ENCODE assay signal across 10 cellular contexts in the genomic region with DNA sequence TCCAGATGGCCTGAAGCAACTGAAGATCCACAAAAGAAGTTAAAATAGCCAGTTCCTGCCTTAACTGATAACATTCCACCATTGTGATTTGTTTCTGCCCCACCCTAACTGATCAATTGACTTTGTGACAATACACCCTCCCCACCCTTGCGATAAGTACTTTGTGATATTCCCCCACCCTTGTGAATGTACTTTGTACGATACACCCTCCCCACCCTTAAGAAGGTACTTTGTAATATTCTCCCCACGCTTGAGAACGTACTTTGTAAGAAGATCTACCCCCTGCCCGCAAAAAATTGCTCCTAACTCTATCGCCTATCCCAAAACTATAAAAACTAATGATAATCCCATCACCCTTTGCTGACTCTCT. TPM values are rescaled to one million over a fixed set of nuclear protein-coding genes. Genes with fewer than 3 reads are reported as not detected.
DNase-seq lines count a peak whose midpoint lies in the region; ATAC-seq, FAIRE-seq and TF ChIP-seq lines count a peak whose summit lies in the region.
"Not testable (repeated sequence)": the region's sequence is repeated elsewhere in the genome, so short reads cannot be mapped to it uniquely, and the experiment has no call there.
"Had no signal": no experiment of that assay in that cellular context is flagged by ENCODE, and none has a peak within 500 bp of the region (broad histone marks: within the 10 kb centered on the region; RNA-seq: fewer than 3 reads in every experiment).

No MANE protein-coding gene starts in this region.

- DNase-seq in T-cell; activated T-cell treated with anti-CD3 and anti-CD28 coated beads, Interleukin-2, amount 50 U/mL, for 24 hours; K562 (ENCODE audit: extremely low read depth in 1 of 4, low spot score in 3 of 4); memory B cell (ENCODE audit: low spot score in 2 of 2); spleen: not testable (repeated sequence)

- not testable (repeated sequence) for H3K9me1 ChIP-seq in K562 (ENCODE audit: control insufficient read depth, insufficient read depth, low read length)

- POLR2A ChIA-PET in T-cell (lab: Charles Lee) = interaction anchor here in 1 of 2 donors (0.6 kb wide), 1 partner anchor 65 kb away, joined by 3 read pairs; no protein-coding TSS in a partner anchor
- POLR2A ChIA-PET in K562 (lab: Yijun Ruan, JAX) = not testable (repeated sequence)

- peak overlapping the region; percentile 30; the same call in 1 of the 2 replicates for H3K4me3 ChIP-seq in BLaER1
- peak overlapping the region; percentile 49 for H3K4me3 ChIP-seq in DOHH2 (ENCODE audit: low read length)
- H3K4me3 ChIP-seq in K562, spleen: not testable (repeated sequence)

- not testable (repeated sequence) for H3K36me3 Mint-ChIP-seq in T-cell; activated T-cell treated with anti-CD3 and anti-CD28 coated beads, Interleukin-2, amount 50 U/mL, for 24 hours (ENCODE audit: low read depth); memory B cell

- intact Hi-C loops in K562 (cut with micrococcal nuclease); spleen (cut with DNase I; ENCODE audit: low total_unique reads): not testable (repeated sequence)

- not testable (repeated sequence) for H3K27me3 ChIP-seq in BLaER1; DOHH2 (ENCODE audit: control insufficient read depth, low read length); K562 (ENCODE audit: control insufficient read depth in 2 of 2, insufficient read depth in 2 of 2, low read length in 2 of 2); spleen (replicated peaks in 1 of 7)

- H3K36me3 ChIP-seq in BLaER1 = peaks cover 13% of the 10 kb centered on the region
- H3K36me3 ChIP-seq in DOHH2 (ENCODE audit: control insufficient read depth, low read length); K562 (ENCODE audit: control insufficient read depth, insufficient read depth, low read length); spleen: not testable (repeated sequence)

- TF ChIP-seq CTCF in DOHH2 (IDR thresholded peaks at IDR 0.05; ENCODE audit: low read depth, low read length, poor library complexity, severe bottlenecking); K562 (IDR thresholded peaks at IDR 0.05 in 2 of 3, conservative IDR thresholded peaks at IDR 0.05 in 1 of 3; ENCODE audit: insufficient read depth in 2 of 3, low read depth in 1 of 3, low read length in 3 of 3); spleen (IDR thresholded peaks at IDR 0.05 in 8 of 11, conservative IDR thresholded peaks at IDR 0.05 in 3 of 11): not testable (repeated sequence)

- H3K4me1 ChIP-seq in BLaER1 = peaks cover 95% of the 10 kb centered on the region
- H3K4me1 ChIP-seq in DOHH2 (ENCODE audit: control insufficient read depth, low read length) = peaks cover 65% of the 10 kb centered on the region
- not testable (repeated sequence) for H3K4me1 ChIP-seq in K562 (replicated peaks in 1 of 2; ENCODE audit: control insufficient read depth in 2 of 2, insufficient read depth in 2 of 2, low read length in 2 of 2)
- H3K4me1 ChIP-seq in spleen = peaks cover 28 to 83% (median 70%) of the 10 kb centered on the region in 6 donors

- in situ Hi-C loops in K562 (cut with MboI) = not testable (repeated sequence)

- 81% methylated on average over 6 of the region's 6 CpGs for WGBS in K562 (ENCODE audit: insufficient coverage, low coverage, missing lambda C conversion rate)
- 81 to 100% (median 98%) methylated on average over 6 of the region's 6 CpGs for WGBS in spleen, 5 donors

- H4K20me1 ChIP-seq in BLaER1; DOHH2 (ENCODE audit: control insufficient read depth, insufficient read depth, low read depth, low read length); K562 (replicated peaks; ENCODE audit: control insufficient read depth, insufficient read depth, low read length): not testable (repeated sequence)

- not testable (repeated sequence) for TF ChIP-seq RAD21 in K562 (CRISPR knock-in tag; conservative IDR thresholded peaks at IDR 0.05 in 1 of 2, IDR thresholded peaks at IDR 0.05 in 1 of 2)

- not testable (repeated sequence) for TF ChIP-seq POLR2A in K562 (conservative IDR thresholded peaks at IDR 0.05); spleen (IDR thresholded peaks at IDR 0.05)

- H3K4me1 Mint-ChIP-seq in T-cell = peaks cover 50 to 69% (median 56%) of the 10 kb centered on the region in 3 donors
- peaks cover 63% of the 10 kb centered on the region for H3K4me1 Mint-ChIP-seq in activated T-cell treated with anti-CD3 and anti-CD28 coated beads, Interleukin-2, amount 50 U/mL, for 24 hours (ENCODE audit: low read depth)
- H3K4me1 Mint-ChIP-seq in memory B cell = peaks cover 60% of the 10 kb centered on the region

- H3K4me2 ChIP-seq in BLaER1 (peak overlapping the region; percentile 90), DOHH2 (ENCODE audit: low read length) (peak overlapping the region; percentile 75)
- H3K4me2 ChIP-seq in K562 (ENCODE audit: insufficient read depth, low read length) = not testable (repeated sequence)

- peaks cover 12% of the 10 kb centered on the region for H3K9me3 ChIP-seq in BLaER1
- H3K9me3 ChIP-seq in DOHH2 (ENCODE audit: control insufficient read depth, insufficient read depth, low read length); K562 (replicated peaks; ENCODE audit: control insufficient read depth, insufficient read depth, low read depth, low read length); spleen: not testable (repeated sequence)

- H2AFZ ChIP-seq in K562 (ENCODE audit: low read depth, low read length) = not testable (repeated sequence)

- ATAC-seq in T-cell (replicated peaks in 1 of 4); K562; memory B cell (ENCODE audit: low read depth): not testable (repeated sequence)

- not testable (repeated sequence) for H3K4me3 Mint-ChIP-seq in T-cell; activated T-cell treated with anti-CD3 and anti-CD28 coated beads, Interleukin-2, amount 50 U/mL, for 24 hours
- H3K4me3 Mint-ChIP-seq in memory B cell = peak overlapping the region; percentile 15

- not testable (repeated sequence) for BruUV-seq in K562 (replicated peaks; lab: Mats Ljungman, UMichigan)

- H3K9me2 ChIP-seq in DOHH2 (replicated peaks; ENCODE audit: control insufficient read depth, low read length) = not testable (repeated sequence)

- CTCF ChIA-PET in T-cell (lab: Charles Lee) = interaction anchor here in 1 of 2 donors (1.0 kb wide), 1 partner anchor 25 kb away, joined by 3 read pairs; no protein-coding TSS in a partner anchor
- CTCF ChIA-PET in K562 (lab: Yijun Ruan, JAX; ENCODE audit: low intra/inter-chr PET ratio) = not testable (repeated sequence)

- H3K27ac ChIP-seq in BLaER1 (peak overlapping the region; percentile 97), DOHH2 (ENCODE audit: low read depth, low read length) (peak overlapping the region; percentile 86), spleen (peak overlapping the region; percentile 30 to 95 (median 76))
- not testable (repeated sequence) for H3K27ac ChIP-seq in K562 (ENCODE audit: extremely low read depth, low read depth, low read length)

- not testable (repeated sequence) for TF ChIP-seq EP300 in K562 (IDR thresholded peaks at IDR 0.05; ENCODE audit: low read length)

- H3K27ac Mint-ChIP-seq in T-cell = peak overlapping the region; percentile 41 to 82
- peak overlapping the region; percentile 18 for H3K27ac Mint-ChIP-seq in activated T-cell treated with anti-CD3 and anti-CD28 coated beads, Interleukin-2, amount 50 U/mL, for 24 hours
- peak overlapping the region; percentile 89 for H3K27ac Mint-ChIP-seq in memory B cell

- FAIRE-seq in K562 (lab: Jason Lieb, UNC) = not testable (repeated sequence)

- not testable (repeated sequence) for H3K27me3 Mint-ChIP-seq in T-cell; activated T-cell treated with anti-CD3 and anti-CD28 coated beads, Interleukin-2, amount 50 U/mL, for 24 hours; memory B cell

- H3K79me2 ChIP-seq in DOHH2 (ENCODE audit: control insufficient read depth, low read length); K562 (ENCODE audit: control insufficient read depth, insufficient read depth, low read length): not testable (repeated sequence)

- peaks cover 22% of the 10 kb centered on the region for H3F3A ChIP-seq in DOHH2 (ENCODE audit: control insufficient read depth, insufficient read depth)

- peak overlapping the region; percentile 82 for H3K9ac ChIP-seq in BLaER1
- not testable (repeated sequence) for H3K9ac ChIP-seq in K562 (ENCODE audit: insufficient read depth in 1 of 2, low read depth in 2 of 2, low read length in 2 of 2)

- H3K9me3 Mint-ChIP-seq in T-cell; activated T-cell treated with anti-CD3 and anti-CD28 coated beads, Interleukin-2, amount 50 U/mL, for 24 hours; memory B cell: not testable (repeated sequence)

RNA-seq across cellular contexts. Expression of a gene that starts 13.9 kb away (rescaled TPM):
- total RNA-seq in T-cell = 10 to 100 TPM; 34.9 to 57.1 (median 51.9) TPM
- not detected in 2 replicates for total RNA-seq in K562 (2011; cell fraction: chromatin; rRNA removed; ENCODE audit: low replicate concordance)
- total RNA-seq in K562 (2011; cell fraction: nucleolus; rRNA removed) = not detected in 2 replicates
- total RNA-seq in K562 (2011; cell fraction: nucleoplasm; rRNA removed) = not detected in 2 replicates
- not detected in 2 replicates for total RNA-seq in K562 (2014; rRNA removed)
- not detected in 2 replicates for total RNA-seq in K562 (2014; rRNA removed; fragmentation: Illumina TruSeq; extraction: Trizol)
- total RNA-seq in K562 (2015; rRNA removed; fragmentation: Illumina TruSeq; extraction: Trizol) = not detected in 2 replicates
- 0.16 TPM in 1 of 2 replicates, not detected in the other for total RNA-seq in K562 (2021)
- not detected in 2 replicates for polyA plus RNA-seq in K562 (2011; rRNA removed)
- polyA plus RNA-seq in K562 (2011; cell fraction: cytosol; rRNA removed) = not detected in 2 replicates
- polyA plus RNA-seq in K562 (2011; cell fraction: nucleus; rRNA removed) = 0.14 TPM in 1 of 2 replicates, not detected in the other
- 0.11 TPM in 1 of 2 replicates, not detected in the other for polyA plus RNA-seq in K562 (2012)
- polyA plus RNA-seq in K562 (2014; fragmentation: Illumina TruSeq; extraction: Trizol) = not detected in 2 replicates
- not detected for polyA plus RNA-seq in K562 (2014; fragmentation: Nextera tagmentation; extraction: Ambion mirVana)
- polyA plus RNA-seq in K562 (2014; rRNA removed) = 0.13 TPM in 1 of 2 replicates, not detected in the other
- not detected in 2 replicates for polyA minus RNA-seq in K562 (2011; rRNA and poly(A)+ RNA removed)
- not detected in 2 replicates for polyA minus RNA-seq in K562 (2011; cell fraction: cytosol; rRNA and poly(A)+ RNA removed)
- polyA minus RNA-seq in K562 (2011; cell fraction: nucleus; rRNA and poly(A)+ RNA removed) = not detected in 2 replicates
- 10 to 100 TPM; 24.2 to 44.9 (median 27.5) TPM for total RNA-seq in spleen
- 10 to 100 TPM; 71.7 to 82.7 (median 82.7) TPM for polyA plus RNA-seq in spleen
- total RNA-seq: G401, IMR-90, MCF 10A had no signal
- polyA plus RNA-seq: IMR-90 had no signal

RNA-seq across cellular contexts. Expression of a gene that starts 18.6 kb away (rescaled TPM):
- total RNA-seq in T-cell = 1 to 10 TPM; 2.5 to 9.2 (median 4.9) TPM
- total RNA-seq in K562 (2011; cell fraction: chromatin; rRNA removed; ENCODE audit: low replicate concordance) = 2.0 and 3.5 TPM in 2 replicates
- total RNA-seq in K562 (2011; cell fraction: nucleolus; rRNA removed) = 1.8 and 2.2 TPM in 2 replicates
- 3.8 and 4.7 TPM in 2 replicates for total RNA-seq in K562 (2011; cell fraction: nucleoplasm; rRNA removed)
- 0.33 TPM in 1 of 2 replicates, not detected in the other for total RNA-seq in K562 (2014; rRNA removed)
- total RNA-seq in K562 (2014; rRNA removed; fragmentation: Illumina TruSeq; extraction: Trizol) = 0.29 and 0.41 TPM in 2 replicates
- 0.62 and 0.75 TPM in 2 replicates for total RNA-seq in K562 (2015; rRNA removed; fragmentation: Illumina TruSeq; extraction: Trizol)
- 0.25 and 0.55 TPM in 2 replicates for total RNA-seq in K562 (2021)
- polyA plus RNA-seq in K562 (2011; rRNA removed) = 0.78 and 1.7 TPM in 2 replicates
- 1.0 TPM in 2 replicates for polyA plus RNA-seq in K562 (2011; cell fraction: cytosol; rRNA removed)
- 7.0 and 8.5 TPM in 2 replicates for polyA plus RNA-seq in K562 (2011; cell fraction: nucleus; rRNA removed)
- 0.74 and 0.98 TPM in 2 replicates for polyA plus RNA-seq in K562 (2012)
- polyA plus RNA-seq in K562 (2014; fragmentation: Illumina TruSeq; extraction: Trizol) = 0.25 and 0.43 TPM in 2 replicates
- under 1 TPM; 0.11 to 0.13 TPM for polyA plus RNA-seq in K562 (2014; fragmentation: Nextera tagmentation; extraction: Ambion mirVana)
- 0.19 and 0.54 TPM in 2 replicates for polyA plus RNA-seq in K562 (2014; rRNA removed)
- 0.70 and 0.87 TPM in 2 replicates for polyA minus RNA-seq in K562 (2011; rRNA and poly(A)+ RNA removed)
- not detected in 2 replicates for polyA minus RNA-seq in K562 (2011; cell fraction: cytosol; rRNA and poly(A)+ RNA removed)
- polyA minus RNA-seq in K562 (2011; cell fraction: nucleus; rRNA and poly(A)+ RNA removed) = 1.2 and 1.6 TPM in 2 replicates
- 100 to 1,000 TPM in 5 of 7 donors, 10 to 100 TPM in 2; 74.4 to 160 (median 127) TPM for total RNA-seq in spleen
- 100 to 1,000 TPM in 2 of 3 donors, 10 to 100 TPM in 1; 97.4 to 159 (median 115) TPM for polyA plus RNA-seq in spleen

RNA-seq across cellular contexts. Expression of a gene that starts 21.0 kb away (rescaled TPM):
- total RNA-seq in T-cell = over 10,000 TPM; 10,537 to 37,987 (median 30,491) TPM
- total RNA-seq in K562 (2011; cell fraction: chromatin; rRNA removed; ENCODE audit: low replicate concordance) = 2,409 and 13,688 TPM in 2 replicates
- 206,583 and 250,153 TPM in 2 replicates for total RNA-seq in K562 (2011; cell fraction: nucleolus; rRNA removed)
- 28,297 and 120,670 TPM in 2 replicates for total RNA-seq in K562 (2011; cell fraction: nucleoplasm; rRNA removed)
- total RNA-seq in K562 (2014; rRNA removed) = 32,097 and 89,974 TPM in 2 replicates
- 175 and 799 TPM in 2 replicates for total RNA-seq in K562 (2014; rRNA removed; fragmentation: Illumina TruSeq; extraction: Trizol)
- total RNA-seq in K562 (2015; rRNA removed; fragmentation: Illumina TruSeq; extraction: Trizol) = 29,003 and 31,020 TPM in 2 replicates
- total RNA-seq in K562 (2021) = 25,789 and 26,070 TPM in 2 replicates
- polyA plus RNA-seq in K562 (2011; rRNA removed) = 30.6 and 75.7 TPM in 2 replicates
- polyA plus RNA-seq in K562 (2011; cell fraction: cytosol; rRNA removed) = 259 and 413 TPM in 2 replicates
- 1,135 and 1,314 TPM in 2 replicates for polyA plus RNA-seq in K562 (2011; cell fraction: nucleus; rRNA removed)
- 26.0 and 33.8 TPM in 2 replicates for polyA plus RNA-seq in K562 (2012)
- not detected in 2 replicates for polyA plus RNA-seq in K562 (2014; fragmentation: Illumina TruSeq; extraction: Trizol)
- polyA plus RNA-seq in K562 (2014; fragmentation: Nextera tagmentation; extraction: Ambion mirVana) = not detected
- polyA plus RNA-seq in K562 (2014; rRNA removed) = 968 and 2,315 TPM in 2 replicates
- polyA minus RNA-seq in K562 (2011; rRNA and poly(A)+ RNA removed) = 12,492 and 15,730 TPM in 2 replicates
- polyA minus RNA-seq in K562 (2011; cell fraction: cytosol; rRNA and poly(A)+ RNA removed) = 24,287 and 37,114 TPM in 2 replicates
- polyA minus RNA-seq in K562 (2011; cell fraction: nucleus; rRNA and poly(A)+ RNA removed) = 96,449 and 361,724 TPM in 2 replicates
- over 10,000 TPM in 5 of 7 donors, 1,000 to 10,000 TPM in 2; 5,541 to 28,996 (median 23,209) TPM for total RNA-seq in spleen
- polyA plus RNA-seq in spleen = 100 to 1,000 TPM in 1 of 3 donors, 10 to 100 TPM in 1, not detected in 1; 42.1 to 285 TPM

RNA-seq across cellular contexts. Expression of a gene that starts 21.2 kb away (rescaled TPM):
- total RNA-seq in T-cell (10 to 100 TPM; 17.7 to 29.8 (median 27.5) TPM), K562 (2014; rRNA removed) (8.1 and 10.8 TPM in 2 replicates), K562 (2014; rRNA removed; fragmentation: Illumina TruSeq; extraction: Trizol) (3.5 and 4.2 TPM in 2 replicates), K562 (2015; rRNA removed; fragmentation: Illumina TruSeq; extraction: Trizol) (6.0 and 6.1 TPM in 2 replicates), K562 (2021) (7.0 and 9.7 TPM in 2 replicates), spleen (10 to 100 TPM; 14.4 to 24.2 (median 20.8) TPM)
- total RNA-seq in K562 (2011; cell fraction: chromatin; rRNA removed; ENCODE audit: low replicate concordance) = 5.7 and 12.2 TPM in 2 replicates
- total RNA-seq in K562 (2011; cell fraction: nucleolus; rRNA removed) = 13.5 and 13.7 TPM in 2 replicates
- 9.7 and 11.8 TPM in 2 replicates for total RNA-seq in K562 (2011; cell fraction: nucleoplasm; rRNA removed)
- polyA plus RNA-seq in K562 (2011; rRNA removed) (6.6 and 7.7 TPM in 2 replicates), K562 (2014; fragmentation: Illumina TruSeq; extraction: Trizol) (4.7 and 5.1 TPM in 2 replicates), K562 (2014; fragmentation: Nextera tagmentation; extraction: Ambion mirVana) (under 1 TPM in 1 of 2 experiments, not detected in 1; 0.35 TPM), K562 (2014; rRNA removed) (9.9 and 11.3 TPM in 2 replicates), spleen (10 to 100 TPM; 35.3 to 46.9 (median 37.0) TPM)
- 7.4 and 13.4 TPM in 2 replicates for polyA plus RNA-seq in K562 (2011; cell fraction: cytosol; rRNA removed)
- 9.8 and 11.3 TPM in 2 replicates for polyA plus RNA-seq in K562 (2011; cell fraction: nucleus; rRNA removed)
- 6.8 and 9.9 TPM in 2 replicates for polyA plus RNA-seq in K562 (2012)
- 2.0 and 3.0 TPM in 2 replicates for polyA minus RNA-seq in K562 (2011; rRNA and poly(A)+ RNA removed)
- polyA minus RNA-seq in K562 (2011; cell fraction: cytosol; rRNA and poly(A)+ RNA removed) = 2.2 and 4.6 TPM in 2 replicates
- 4.2 and 5.2 TPM in 2 replicates for polyA minus RNA-seq in K562 (2011; cell fraction: nucleus; rRNA and poly(A)+ RNA removed)

RNA-seq across cellular contexts. Expression of a gene that starts 28.1 kb away (rescaled TPM):
- total RNA-seq in T-cell (1 to 10 TPM in 2 of 5 donors, under 1 TPM in 3; 0.12 to 1.3 (median 0.57) TPM), K562 (2014; rRNA removed) (7.6 and 7.7 TPM in 2 replicates), K562 (2014; rRNA removed; fragmentation: Illumina TruSeq; extraction: Trizol) (10.0 and 12.0 TPM in 2 replicates), K562 (2015; rRNA removed; fragmentation: Illumina TruSeq; extraction: Trizol) (12.7 and 12.9 TPM in 2 replicates), K562 (2021) (15.1 and 16.1 TPM in 2 replicates), spleen (1 to 10 TPM in 6 of 7 donors, under 1 TPM in 1; 0.95 to 2.8 (median 1.4) TPM)
- total RNA-seq in K562 (2011; cell fraction: chromatin; rRNA removed; ENCODE audit: low replicate concordance) = 35.7 and 63.9 TPM in 2 replicates
- 41.4 and 45.8 TPM in 2 replicates for total RNA-seq in K562 (2011; cell fraction: nucleolus; rRNA removed)
- 37.0 and 37.6 TPM in 2 replicates for total RNA-seq in K562 (2011; cell fraction: nucleoplasm; rRNA removed)
- polyA plus RNA-seq in K562 (2011; rRNA removed) (20.7 and 20.8 TPM in 2 replicates), K562 (2014; fragmentation: Illumina TruSeq; extraction: Trizol) (19.6 and 21.7 TPM in 2 replicates), K562 (2014; fragmentation: Nextera tagmentation; extraction: Ambion mirVana) (1 to 10 TPM; 2.8 to 5.5 TPM), K562 (2014; rRNA removed) (17.2 and 21.7 TPM in 2 replicates), spleen (1 to 10 TPM in 2 of 3 donors, under 1 TPM in 1; 0.89 to 2.9 (median 1.1) TPM)
- polyA plus RNA-seq in K562 (2011; cell fraction: cytosol; rRNA removed) = 16.1 and 21.4 TPM in 2 replicates
- 50.2 and 64.3 TPM in 2 replicates for polyA plus RNA-seq in K562 (2011; cell fraction: nucleus; rRNA removed)
- 9.6 and 15.8 TPM in 2 replicates for polyA plus RNA-seq in K562 (2012)
- polyA minus RNA-seq in K562 (2011; rRNA and poly(A)+ RNA removed) = 11.9 and 12.1 TPM in 2 replicates
- 10.7 and 12.1 TPM in 2 replicates for polyA minus RNA-seq in K562 (2011; cell fraction: cytosol; rRNA and poly(A)+ RNA removed)
- polyA minus RNA-seq in K562 (2011; cell fraction: nucleus; rRNA and poly(A)+ RNA removed) = 16.8 and 19.7 TPM in 2 replicates

Comparison
In these comparisons a context has a peak if more than half of its experiments do, and no peak if none do; other contexts are left out.
1. H3K27ac Mint-ChIP-seq: peak in every context shown above with its lines; median percentile 89 in memory B cell; 62 in T-cell; 18 in activated T-cell treated with anti-CD3 and anti-CD28 coated beads, Interleukin-2, amount 50 U/mL, for 24 hours.
2. RNA of a gene that starts 13.9 kb away (total RNA-seq): 34.9 to 57.1 TPM in T-cell and 24.2 to 44.9 TPM in spleen; 0.16 TPM in K562; every median in the first group is over 10 times any median in the second.
3. RNA of a gene that starts 18.6 kb away (total RNA-seq): 74.4 to 160 TPM in spleen; 2.5 to 9.2 TPM in T-cell and 0.25 to 4.7 TPM in K562; every median in the first group is over 4 times any median in the second.